Comparison of ENCODE assay signal across 8 cellular contexts in the genomic region with DNA sequence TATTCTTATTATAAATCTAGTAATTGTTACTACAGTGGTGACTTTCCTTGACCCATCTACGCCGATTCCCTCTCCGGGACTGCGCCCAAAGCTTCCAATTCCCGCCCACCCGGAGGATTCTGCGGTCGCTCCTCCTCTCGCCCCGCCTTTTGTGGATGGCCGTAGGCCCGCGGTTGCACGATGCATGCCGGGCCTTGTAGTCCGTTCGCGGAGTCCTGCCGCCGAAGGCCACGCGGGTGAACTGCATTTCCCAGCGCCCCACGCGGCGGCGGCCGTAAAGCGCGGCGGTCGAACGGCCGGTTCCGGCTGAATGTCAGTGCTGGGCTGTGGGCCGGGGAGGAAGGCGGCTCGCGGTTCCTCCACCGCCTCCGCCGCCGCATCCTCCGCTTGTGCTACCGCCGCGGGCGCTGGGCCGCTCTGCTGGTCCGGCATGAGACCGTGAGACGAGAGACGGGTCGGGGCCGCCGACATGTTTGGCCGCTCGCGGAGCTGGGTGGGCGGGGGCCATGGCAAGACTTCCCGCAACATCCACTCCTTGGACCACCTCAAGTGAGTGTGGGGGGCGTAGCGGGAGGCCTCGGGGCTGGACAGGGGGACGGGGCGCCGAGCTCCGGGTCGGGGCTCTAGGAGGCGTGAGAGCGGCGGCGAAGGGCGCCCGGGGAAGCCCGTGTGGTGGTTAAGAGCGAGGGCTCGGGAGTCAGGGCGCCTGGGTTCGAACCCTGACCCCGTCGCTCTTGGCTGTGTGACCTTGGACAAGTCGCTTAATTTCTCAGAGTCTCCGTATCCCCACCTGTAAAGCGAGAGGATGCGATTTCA. TPM values are rescaled to one million over a fixed set of nuclear protein-coding genes. Genes with fewer than 3 reads are reported as not detected.
DNase-seq lines count a peak whose midpoint lies in the region; ATAC-seq and TF ChIP-seq lines count a peak whose summit lies in the region.

A gene with protein sequence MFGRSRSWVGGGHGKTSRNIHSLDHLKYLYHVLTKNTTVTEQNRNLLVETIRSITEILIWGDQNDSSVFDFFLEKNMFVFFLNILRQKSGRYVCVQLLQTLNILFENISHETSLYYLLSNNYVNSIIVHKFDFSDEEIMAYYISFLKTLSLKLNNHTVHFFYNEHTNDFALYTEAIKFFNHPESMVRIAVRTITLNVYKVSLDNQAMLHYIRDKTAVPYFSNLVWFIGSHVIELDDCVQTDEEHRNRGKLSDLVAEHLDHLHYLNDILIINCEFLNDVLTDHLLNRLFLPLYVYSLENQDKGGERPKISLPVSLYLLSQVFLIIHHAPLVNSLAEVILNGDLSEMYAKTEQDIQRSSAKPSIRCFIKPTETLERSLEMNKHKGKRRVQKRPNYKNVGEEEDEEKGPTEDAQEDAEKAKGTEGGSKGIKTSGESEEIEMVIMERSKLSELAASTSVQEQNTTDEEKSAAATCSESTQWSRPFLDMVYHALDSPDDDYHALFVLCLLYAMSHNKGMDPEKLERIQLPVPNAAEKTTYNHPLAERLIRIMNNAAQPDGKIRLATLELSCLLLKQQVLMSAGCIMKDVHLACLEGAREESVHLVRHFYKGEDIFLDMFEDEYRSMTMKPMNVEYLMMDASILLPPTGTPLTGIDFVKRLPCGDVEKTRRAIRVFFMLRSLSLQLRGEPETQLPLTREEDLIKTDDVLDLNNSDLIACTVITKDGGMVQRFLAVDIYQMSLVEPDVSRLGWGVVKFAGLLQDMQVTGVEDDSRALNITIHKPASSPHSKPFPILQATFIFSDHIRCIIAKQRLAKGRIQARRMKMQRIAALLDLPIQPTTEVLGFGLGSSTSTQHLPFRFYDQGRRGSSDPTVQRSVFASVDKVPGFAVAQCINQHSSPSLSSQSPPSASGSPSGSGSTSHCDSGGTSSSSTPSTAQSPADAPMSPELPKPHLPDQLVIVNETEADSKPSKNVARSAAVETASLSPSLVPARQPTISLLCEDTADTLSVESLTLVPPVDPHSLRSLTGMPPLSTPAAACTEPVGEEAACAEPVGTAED (plus strand): TSS at position 316 of the 816 bp plus-strand sequence. CDS start 154 bp downstream, at position 470.

- H3K9me3 ChIP-seq in adipocyte (ENCODE audit: control insufficient read depth, low read length) (no peaks in the 10 kb centered on the region), trophoblast cell (ENCODE audit: insufficient read depth, low read depth, low read length) (no peaks in the 10 kb centered on the region), tibial nerve (no peaks in the 10 kb centered on the region)

- TF ChIP-seq CTCF in GM13976 (IDR thresholded peaks at IDR 0.05; ENCODE audit: borderline replicate concordance, control extremely low read depth, extremely low read depth, insufficient read depth, missing control alignments) = peak; percentile 8
- TF ChIP-seq CTCF in tibial nerve (IDR thresholded peaks at IDR 0.05) = peak in 3 of 5 experiments; percentile 40 to 66 (median 52)

- peak within 1 kb of the TSS; percentile 29 for H2BK120ac ChIP-seq in trophoblast cell (ENCODE audit: insufficient read depth, low read length, poor library complexity)

- no peak within 1 kb of the TSS for H2BK12ac ChIP-seq in trophoblast cell (ENCODE audit: low read length)

- CTCF ChIA-PET in T-cell (lab: Charles Lee) = interaction anchor here in 1 of 2 donors (0.5 to 1.4 kb wide), 4 partner anchors 9 to 1018 kb away, joined by 3 to 8 read pairs (median 4); a partner anchor contains a TSS

- intact Hi-C loops in cardiac septum (cut with DNase I) = no loop called here

- H3K23ac ChIP-seq in trophoblast cell (ENCODE audit: low read length) = no peak within 1 kb of the TSS

- H3K18ac ChIP-seq in trophoblast cell (ENCODE audit: low read length) = peak within 1 kb of the TSS; percentile 55

- peak within 1 kb of the TSS; percentile 62 for H3K4me2 ChIP-seq in trophoblast cell (ENCODE audit: low read length)

- peaks cover 66 to 75% (median 75%) of the 10 kb centered on the region in 3 donors for H3K4me1 Mint-ChIP-seq in T-cell

- peak in 1 of 2 donors; percentile 80 for TF ChIP-seq POLR2A in tibial nerve (IDR thresholded peaks at IDR 0.05)

- peak within 1 kb of the TSS; percentile 71 for H4K8ac ChIP-seq in trophoblast cell (ENCODE audit: low read depth, low read length)

- peak within 1 kb of the TSS; percentile 81 for H3K14ac ChIP-seq in trophoblast cell (ENCODE audit: low read length)

- no peak within 1 kb of the TSS for H3K27ac ChIP-seq in trophoblast cell (ENCODE audit: low read depth, low read length)
- H3K27ac ChIP-seq in tibial nerve = peak within 1 kb of the TSS; percentile 35 to 90 (median 86)

- no peaks in the 10 kb centered on the region for H3K36me3 Mint-ChIP-seq in T-cell

- H3K27ac Mint-ChIP-seq in T-cell = peak within 1 kb of the TSS; percentile 72 to 86

- H2AFZ ChIP-seq in trophoblast cell (ENCODE audit: insufficient read depth, low read length, poor library complexity) = peak within 1 kb of the TSS; percentile 51

- POLR2A ChIA-PET in T-cell (lab: Charles Lee) = interaction anchor here in 1 of 2 donors (0.6 kb wide), 1 partner anchor 773 kb away, joined by 3 read pairs; no protein-coding TSS in a partner anchor

- peak within 1 kb of the TSS; percentile 86 to 94 (median 91) for H3K4me3 Mint-ChIP-seq in T-cell

- no peak within 1 kb of the TSS for H2BK5ac ChIP-seq in trophoblast cell (ENCODE audit: low read depth, low read length, poor library complexity)

- no peaks in the 10 kb centered on the region for H3K9me3 Mint-ChIP-seq in T-cell

- no peak within 1 kb of the TSS for H2AK5ac ChIP-seq in trophoblast cell (ENCODE audit: low read length)

- H3K4ac ChIP-seq in trophoblast cell (ENCODE audit: low read depth, low read length) = peak within 1 kb of the TSS; percentile 44

- peak within 1 kb of the TSS; percentile 11 for H4K12ac ChIP-seq in trophoblast cell (ENCODE audit: low read depth, low read length)

- H3K79me2 ChIP-seq in trophoblast cell (ENCODE audit: control insufficient read depth, insufficient read depth, low read length, poor library complexity) = peaks cover 16% of the 10 kb centered on the region

- peaks cover 7% of the 10 kb centered on the region for H3K79me1 ChIP-seq in trophoblast cell (ENCODE audit: low read length)

- H3K4me3 ChIP-seq in adipocyte (ENCODE audit: low read length) (peak within 1 kb of the TSS; percentile 93), trophoblast cell (ENCODE audit: low read depth, low read length) (peak within 1 kb of the TSS; percentile 99), tibial nerve (peak within 1 kb of the TSS; percentile 66 to 93 (median 86))

- peak; percentile 89 to 93 for TF ChIP-seq EP300 in tibial nerve (IDR thresholded peaks at IDR 0.05)

- no peaks in the 10 kb centered on the region for H3K36me3 ChIP-seq in adipocyte (ENCODE audit: control insufficient read depth, insufficient read depth, low read length, severe bottlenecking)
- H3K36me3 ChIP-seq in trophoblast cell (ENCODE audit: control insufficient read depth in 1 of 2, insufficient read depth in 2 of 2, low read length in 2 of 2) = peaks cover 0 to 2% of the 10 kb centered on the region in 2 experiments
- H3K36me3 ChIP-seq in tibial nerve = no peaks in the 10 kb centered on the region

- in situ Hi-C loops in GM13976 (cut with MboI; ENCODE audit: low sequenced_read_pairs, unreplicated experiment) = no loop called here

- no peak within 1 kb of the TSS for H4K91ac ChIP-seq in trophoblast cell (ENCODE audit: low read depth, low read length)

- H3K27me3 Mint-ChIP-seq in T-cell = no peaks in the 10 kb centered on the region

- H3K4me1 ChIP-seq in adipocyte (ENCODE audit: control insufficient read depth, insufficient read depth, low read length) = peaks cover 66% of the 10 kb centered on the region
- peaks cover 27 to 36% of the 10 kb centered on the region in 2 experiments for H3K4me1 ChIP-seq in trophoblast cell (ENCODE audit: control insufficient read depth in 1 of 2, insufficient read depth in 2 of 2, low read length in 2 of 2)
- peaks cover 0 to 74% (median 38%) of the 10 kb centered on the region in 4 donors for H3K4me1 ChIP-seq in tibial nerve

- H3K9ac ChIP-seq in adipocyte (ENCODE audit: low read length) (peak within 1 kb of the TSS; percentile 86), trophoblast cell (ENCODE audit: low read length) (peak within 1 kb of the TSS; percentile 74)

- DNase-seq in GM13976 (ENCODE audit: low spot score) (peak; percentile 93), NCI-H146 (lab: John Stamatoyannopoulos, UW) (peak; percentile 98), T-cell (peak; percentile 91 to 97 (median 94)), adipocyte (ENCODE audit: low read depth) (peak; percentile 99), cardiac septum (ENCODE audit: low spot score) (peak; percentile 99), trophoblast cell (peak; percentile 97 to 99), tibial nerve (ENCODE audit: low spot score in 2 of 2) (peak; percentile 91 to 94)

- ATAC-seq in HG02852 (IDR thresholded peaks at IDR 0.05; ENCODE audit: unreplicated experiment) (peak; percentile 64), T-cell (replicated peaks in 1 of 4) (peak; percentile 73 to 81 (median 78))

- H3K27me3 ChIP-seq in adipocyte (replicated peaks; ENCODE audit: control insufficient read depth, insufficient read depth, low read length) (no peaks in the 10 kb centered on the region), trophoblast cell (ENCODE audit: insufficient read depth, low read length) (no peaks in the 10 kb centered on the region), tibial nerve (no peaks in the 10 kb centered on the region)

- WGBS in trophoblast cell (ENCODE audit: extremely low coverage, insufficient coverage, insufficient read length) = no CpG with 5 or more reads among the region's 86 CpGs
- WGBS in tibial nerve, 2 donors = 0% methylated on average over 26 to 65 of the region's 86 CpGs

RNA-seq across cellular contexts. Expression of the gene that starts here (rescaled TPM):
- total RNA-seq in T-cell = 10 to 100 TPM; 27.4 to 34.6 (median 28.7) TPM
- total RNA-seq in cardiac septum = 28.4 TPM
- polyA plus RNA-seq in trophoblast cell (2013) = 12.0 and 12.1 TPM in 2 replicates
- total RNA-seq in tibial nerve = 10 to 100 TPM; 37.4 to 70.2 (median 55.2) TPM
